ENCODE assay signal across 17 cellular contexts in the genomic region with DNA sequence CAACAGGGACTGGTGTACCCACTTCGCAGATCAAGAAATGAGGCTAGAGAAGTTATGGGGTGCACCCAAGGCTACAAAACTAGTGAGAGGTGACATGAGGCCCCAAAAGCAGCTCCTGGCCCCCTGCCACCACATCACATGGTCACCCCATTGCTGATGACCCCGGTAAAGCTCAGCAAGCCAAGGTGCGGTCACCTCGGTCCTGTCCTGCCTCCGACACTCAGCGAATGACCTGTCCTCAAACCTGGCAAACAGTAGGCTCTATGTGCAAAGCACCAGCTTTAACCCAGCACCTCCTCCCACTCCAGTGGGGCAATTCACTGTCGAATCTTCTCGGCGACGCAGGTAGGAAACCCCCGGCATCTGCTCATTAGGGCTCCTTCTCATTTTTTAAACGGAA.
DNase-seq lines count a peak whose midpoint lies in the region; ATAC-seq and TF ChIP-seq lines count a peak whose summit lies in the region.
"Had no signal": no experiment of that assay in that cellular context is flagged by ENCODE, and none has a peak within 500 bp of the region (broad histone marks: within the 10 kb centered on the region; RNA-seq: fewer than 3 reads in every experiment).

No MANE protein-coding gene starts in this region.

- H3K4me3 Mint-ChIP-seq in MCF 10A (ENCODE audit: unreplicated experiment): no peak overlapping the region
- H3K4me3 Mint-ChIP-seq: memory B cell, natural killer cell had no signal

- H3K27me3 Mint-ChIP-seq in MCF 10A (ENCODE audit: insufficient read depth, unreplicated experiment): no peaks in the 10 kb centered on the region

- TF ChIP-seq CTCF in MCF 10A (IDR thresholded peaks at IDR 0.05; ENCODE audit: unreplicated experiment) (no peak), mammary epithelial cell (conservative IDR thresholded peaks at IDR 0.05 in 1 of 2, IDR thresholded peaks at IDR 0.05 in 1 of 2; ENCODE audit: extremely low read depth in 1 of 2, insufficient read depth in 1 of 2, low read depth in 1 of 2, low read length in 2 of 2) (no peak), left ventricle myocardium inferior (IDR thresholded peaks at IDR 0.05; ENCODE audit: borderline replicate concordance) (no peak), upper lobe of left lung (IDR thresholded peaks at IDR 0.05) (no peak), lower leg skin (IDR thresholded peaks at IDR 0.05) (no peak)

- H3K14ac ChIP-seq in neuronal stem cell (ENCODE audit: low read length): no peak overlapping the region

- no peaks in the 10 kb centered on the region for H3K9me3 Mint-ChIP-seq in MCF 10A (ENCODE audit: unreplicated experiment)
- H3K9me3 Mint-ChIP-seq: memory B cell, natural killer cell had no signal

- intact Hi-C loops in MCF 10A (cut with micrococcal nuclease) (no loop called here), mammary epithelial cell (cut with micrococcal nuclease) (loop anchor here (5.0 kb wide), 1 partner anchor 492 kb away; no protein-coding TSS in a partner anchor), left ventricle myocardium inferior (cut with micrococcal nuclease) (no loop called here), lower leg skin (cut with DNase I; ENCODE audit: low total_unique reads) (loop anchor here (10.0 kb wide), 1 partner anchor 115 kb away; no protein-coding TSS in a partner anchor)

- no peak overlapping the region for H4K8ac ChIP-seq in neuronal stem cell (ENCODE audit: low read depth, low read length)

- H4K20me1 ChIP-seq in mammary epithelial cell (ENCODE audit: insufficient read depth, low read length): no peaks in the 10 kb centered on the region
- H4K20me1 ChIP-seq: BLaER1 had no signal

- no peak overlapping the region for H3K4me3 ChIP-seq in mammary epithelial cell (replicated peaks in 1 of 3; ENCODE audit: insufficient read depth in 1 of 3, low read depth in 2 of 3, low read length in 3 of 3)
- H3K4me3 ChIP-seq in left ventricle myocardium inferior: no peak overlapping the region
- H3K4me3 ChIP-seq in neuronal stem cell (ENCODE audit: low read length in 2 of 2): peak overlapping the region in 1 of 2 donors; percentile 32
- no peak overlapping the region for H3K4me3 ChIP-seq in upper lobe of left lung
- no peak overlapping the region for H3K4me3 ChIP-seq in lower leg skin (ENCODE audit: low read depth, poor library complexity, severe bottlenecking)
- H3K4me3 ChIP-seq: BLaER1, thoracic aorta had no signal

- H3K9me3 ChIP-seq in mammary epithelial cell (replicated peaks; ENCODE audit: insufficient read depth, low read length) (no peaks in the 10 kb centered on the region), left ventricle myocardium inferior (replicated peaks) (no peaks in the 10 kb centered on the region), neuronal stem cell (replicated peaks in 1 of 2; ENCODE audit: control insufficient read depth in 2 of 2, insufficient read depth in 1 of 2, low read depth in 1 of 2, low read length in 2 of 2) (no peaks in the 10 kb centered on the region), upper lobe of left lung (no peaks in the 10 kb centered on the region)
- H3K9me3 ChIP-seq: BLaER1, SJCRH30, thoracic aorta had no signal

- H3K27ac Mint-ChIP-seq in MCF 10A (ENCODE audit: low read depth, unreplicated experiment): peak overlapping the region; percentile 92
- H3K27ac Mint-ChIP-seq: memory B cell, natural killer cell had no signal

- dilution Hi-C loops in mammary epithelial cell (cut with HindIII; ENCODE audit: low sequenced_read_pairs): no loop called here

- H3K79me2 ChIP-seq in mammary epithelial cell (ENCODE audit: insufficient read depth, low read length): no peaks in the 10 kb centered on the region

- H3K4me1 ChIP-seq in mammary epithelial cell (ENCODE audit: insufficient read depth, low read length) (peaks cover 9% of the 10 kb centered on the region), left ventricle myocardium inferior (peaks cover 25% of the 10 kb centered on the region), neuronal stem cell (ENCODE audit: control insufficient read depth in 2 of 2, insufficient read depth in 1 of 2, low read depth in 1 of 2, low read length in 2 of 2) (peaks cover 9 to 12% of the 10 kb centered on the region in 2 donors), upper lobe of left lung (peaks cover 0 to 14% (median 8%) of the 10 kb centered on the region in 4 donors)
- H3K4me1 ChIP-seq: SJCRH30 had no signal

- WGBS in mammary epithelial cell (ENCODE audit: low coverage, missing lambda C conversion rate): 95% methylated on average over 12 of the region's 12 CpGs
- WGBS in neuronal stem cell (ENCODE audit: extremely low coverage in 2 of 2, insufficient read length in 2 of 2, insufficient replicate concordance in 1 of 2), 2 donors: no CpG with 5 or more reads among the region's 12 CpGs
- 87 to 97% methylated on average over 9 to 12 of the region's 12 CpGs for WGBS in upper lobe of left lung, 2 donors
- WGBS in lower leg skin, 2 donors: 91 to 96% methylated on average over 12 of the region's 12 CpGs

- no peak overlapping the region for H2BK120ac ChIP-seq in neuronal stem cell (ENCODE audit: low read depth, low read length)

- no peaks in the 10 kb centered on the region for H3K36me3 ChIP-seq in mammary epithelial cell (ENCODE audit: insufficient read depth, low read length)
- H3K36me3 ChIP-seq in left ventricle myocardium inferior: no peaks in the 10 kb centered on the region
- no peaks in the 10 kb centered on the region for H3K36me3 ChIP-seq in neuronal stem cell (replicated peaks in 1 of 2; ENCODE audit: control insufficient read depth in 2 of 2, insufficient read depth in 2 of 2, low read length in 2 of 2)
- no peaks in the 10 kb centered on the region for H3K36me3 ChIP-seq in upper lobe of left lung
- H3K36me3 ChIP-seq: BLaER1, SJCRH30, thoracic aorta had no signal

- H3K27me3 ChIP-seq in mammary epithelial cell (ENCODE audit: insufficient read depth, low read length): no peaks in the 10 kb centered on the region
- H3K27me3 ChIP-seq in left ventricle myocardium inferior (ENCODE audit: low read depth): no peaks in the 10 kb centered on the region
- H3K27me3 ChIP-seq in neuronal stem cell (ENCODE audit: control insufficient read depth in 3 of 3, insufficient read depth in 3 of 3, low read depth in 1 of 3, low read length in 3 of 3): no peaks in the 10 kb centered on the region
- no peaks in the 10 kb centered on the region for H3K27me3 ChIP-seq in upper lobe of left lung
- H3K27me3 ChIP-seq: BLaER1, SJCRH30 had no signal

- DNase-seq in MCF 10A (ENCODE audit: unreplicated experiment) (no peak), mammary epithelial cell (no peak), left ventricle myocardium inferior (peak; percentile 17), neuronal stem cell (ENCODE audit: low spot score) (no peak), upper lobe of left lung (no peak), iPS-NIHi11 (ENCODE audit: low spot score) (no peak), lower leg skin (ENCODE audit: low spot score in 2 of 2) (no peak), NCI-H526 (lab: John Stamatoyannopoulos, UW) (no peak)
- DNase-seq: activated naive CD4-positive, alpha-beta T cell treated with Interleukin-2 at 50 U/mL for 16 hours; effector memory CD4-positive, alpha-beta T cell; natural killer cell; NCI-H1105; NCI-H526 treated with DMSO at 0.1 percent for 48 hours had no signal

- no peak overlapping the region for H2BK15ac ChIP-seq in neuronal stem cell (ENCODE audit: low read length)

- H2AFZ ChIP-seq in mammary epithelial cell (ENCODE audit: low read depth, low read length): no peak overlapping the region
- peak overlapping the region; percentile 76 for H2AFZ ChIP-seq in neuronal stem cell (ENCODE audit: low read length)

- H3K27ac ChIP-seq in mammary epithelial cell (ENCODE audit: insufficient read depth, low read depth, low read length) (no peak overlapping the region), left ventricle myocardium inferior (replicated peaks) (peak overlapping the region; percentile 73), neuronal stem cell (replicated peaks; ENCODE audit: low read length) (no peak overlapping the region), upper lobe of left lung (peak overlapping the region; percentile 59 to 68 (median 63))
- H3K27ac ChIP-seq: BLaER1 had no signal

- TF ChIP-seq POLR2A in upper lobe of left lung (IDR thresholded peaks at IDR 0.05) (no peak), lower leg skin (IDR thresholded peaks at IDR 0.05) (no peak)

- H2BK5ac ChIP-seq in neuronal stem cell (ENCODE audit: low read length): no peak overlapping the region

- no peak overlapping the region for H2BK12ac ChIP-seq in neuronal stem cell (ENCODE audit: low read length)

- BruUV-seq in MCF 10A (replicated peaks; lab: Mats Ljungman, UMichigan): no TSS peak
- no TSS peak for BruUV-seq in mammary epithelial cell (replicated peaks; lab: Mats Ljungman, UMichigan)

- H3K9ac ChIP-seq in mammary epithelial cell (ENCODE audit: insufficient read depth, low read length) (no peak overlapping the region), neuronal stem cell (ENCODE audit: low read depth, low read length, poor library complexity) (no peak overlapping the region)
- H3K9ac ChIP-seq: BLaER1 had no signal

- in situ Hi-C loops in mammary epithelial cell (cut with MboI; ENCODE audit: low sequenced_read_pairs in 2 of 2): loop anchor here (5.0 to 25.0 kb wide), 6 partner anchors 95 to 497 kb away; no protein-coding TSS in a partner anchor

- peak overlapping the region; percentile 72 for H2AK5ac ChIP-seq in neuronal stem cell (ENCODE audit: low read depth, low read length)

- no peak overlapping the region for H3K4ac ChIP-seq in neuronal stem cell (ENCODE audit: low read length)

- H3K18ac ChIP-seq in neuronal stem cell (ENCODE audit: low read length): peak overlapping the region; percentile 87

- H3K36me3 Mint-ChIP-seq in MCF 10A (ENCODE audit: insufficient read depth, unreplicated experiment): no peaks in the 10 kb centered on the region
- H3K36me3 Mint-ChIP-seq: memory B cell, natural killer cell had no signal

- H4K91ac ChIP-seq in neuronal stem cell (ENCODE audit: low read depth, low read length, poor library complexity): no peak overlapping the region

- CTCF ChIA-PET in MCF 10A (lab: Yijun Ruan, JAX) (interaction anchor here (0.5 to 8.4 kb wide), 16 partner anchors 9 to 300 kb away, joined by 3 to 149 read pairs (median 4); no protein-coding TSS in a partner anchor), mammary epithelial cell (lab: Charles Lee; ENCODE audit: low non-redundant PET) (no interaction called here)

- no peak overlapping the region for H3K23ac ChIP-seq in neuronal stem cell (ENCODE audit: low read depth, low read length, poor library complexity)

- POLR2A ChIA-PET in MCF 10A (lab: Yijun Ruan, JAX): interaction anchor here (1.2 kb wide), 2 partner anchors 111 to 146 kb away, joined by 3 read pairs; no protein-coding TSS in a partner anchor

- ATAC-seq in upper lobe of left lung (ENCODE audit: low FRiP score in 2 of 2): no peak
- ATAC-seq: natural killer cell had no signal

- TF ChIP-seq EP300 in upper lobe of left lung (IDR thresholded peaks at IDR 0.05): no peak

- H3K4me2 ChIP-seq in mammary epithelial cell (ENCODE audit: insufficient read depth, low read depth, low read length) (no peak overlapping the region), neuronal stem cell (ENCODE audit: insufficient read depth, low read length, poor library complexity, severe bottlenecking) (no peak overlapping the region)

- no peaks in the 10 kb centered on the region for H3K79me1 ChIP-seq in neuronal stem cell (ENCODE audit: low read depth, low read length)

- H3K4me1 Mint-ChIP-seq in MCF 10A (ENCODE audit: insufficient read depth, unreplicated experiment): peaks cover 54% of the 10 kb centered on the region

Comparison
In these comparisons a context has a peak if more than half of its experiments do, and no peak if none do; other contexts are left out.
1. intact Hi-C loops: an anchor here in mammary epithelial cell (5.0 kb wide) and lower leg skin (10.0 kb wide); none called in MCF 10A and left ventricle myocardium inferior.
2. H3K27ac ChIP-seq: peak in left ventricle myocardium inferior (single experiment) and upper lobe of left lung (4 of 4); none in mammary epithelial cell (single experiment) and neuronal stem cell (single experiment).